In the genomic region with DNA sequence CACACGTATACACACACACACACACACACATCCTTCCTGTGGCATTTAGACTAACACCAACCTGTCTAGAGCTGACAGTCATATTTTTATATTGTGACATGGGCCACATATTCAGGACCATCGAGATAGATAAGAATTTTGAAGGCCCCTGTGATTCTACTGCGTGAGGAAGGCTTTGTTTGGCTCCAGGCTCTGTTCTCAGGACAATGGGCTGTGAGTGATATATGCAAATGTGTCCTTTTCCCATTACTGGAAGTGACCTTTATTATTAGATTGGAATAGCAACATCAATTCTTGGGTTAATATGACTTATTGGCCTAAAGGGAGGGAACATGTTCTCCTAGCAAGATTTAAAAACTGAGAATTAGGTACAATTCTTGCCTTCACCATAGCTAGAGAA, we compare ENCODE assay signal across 18 cellular contexts.
"Had no signal": no experiment of that assay in that cellular context is flagged by ENCODE, and none has a peak within 500 bp of the region (broad histone marks: within the 10 kb centered on the region; RNA-seq: fewer than 3 reads in every experiment).

No MANE protein-coding gene starts in this region.

- H3K9me3 Mint-ChIP-seq: dendritic cell treated with granulocyte-macrophage colony-stimulating factor and Interleukin-4, amounts not matched to agents 40 ng/mL and 50 ng/mL, for 4 days; endodermal cell; memory B cell; mesothelial cell of epicardium; nephron; stimulated activated effector memory CD8-positive, alpha-beta T cell treated with anti-CD3 and anti-CD28 coated beads, Interleukin-12 subunit alpha, Interleukin-12 subunit beta, amount 100 ng/mL, for 72 hours had no signal

- ATAC-seq: heart left ventricle; left lung; lower lobe of right lung; psoas muscle; right lobe of liver; stimulated activated effector memory CD8-positive, alpha-beta T cell treated with anti-CD3 and anti-CD28 coated beads, Interleukin-12 subunit alpha, Interleukin-12 subunit beta, amount 100 ng/mL, for 72 hours; stimulated activated naive CD8-positive, alpha-beta T cell treated with anti-CD3 and anti-CD28 coated beads, Interleukin-15, Interleukin-2, amounts not matched to agents 100 U/mL and 50 U/mL, for 24 hours had no signal

- H3K4me1 Mint-ChIP-seq: endodermal cell had no signal

- DNase-seq: endodermal cell; erythroblast; heart left ventricle; islet precursor cell; left lung; lower lobe of right lung; psoas muscle; retina; right lobe of liver; stimulated activated CD4-positive, alpha-beta T cell treated with anti-CD3 and anti-CD28 coated beads, Interleukin-4, amount 100 ng/mL, for 1 hour; stimulated activated CD8-positive, alpha-beta memory T cell treated with anti-CD3 and anti-CD28 coated beads, Interleukin-4, amount 100 ng/mL, for 48 hours; stimulated activated naive CD8-positive, alpha-beta T cell treated with anti-CD3 and anti-CD28 coated beads, Interleukin-15, Interleukin-2, amounts not matched to agents 100 U/mL and 50 U/mL, for 24 hours; transverse colon had no signal

- H3K4me3 Mint-ChIP-seq: dendritic cell treated with granulocyte-macrophage colony-stimulating factor and Interleukin-4, amounts not matched to agents 40 ng/mL and 50 ng/mL, for 4 days; endodermal cell; memory B cell; mesothelial cell of epicardium; nephron; stimulated activated effector memory CD8-positive, alpha-beta T cell treated with anti-CD3 and anti-CD28 coated beads, Interleukin-12 subunit alpha, Interleukin-12 subunit beta, amount 100 ng/mL, for 72 hours had no signal

- H3K36me3 Mint-ChIP-seq: memory B cell; mesothelial cell of epicardium; stimulated activated effector memory CD8-positive, alpha-beta T cell treated with anti-CD3 and anti-CD28 coated beads, Interleukin-12 subunit alpha, Interleukin-12 subunit beta, amount 100 ng/mL, for 72 hours had no signal

- H3K27ac Mint-ChIP-seq: dendritic cell treated with granulocyte-macrophage colony-stimulating factor and Interleukin-4, amounts not matched to agents 40 ng/mL and 50 ng/mL, for 4 days; endodermal cell; memory B cell; mesothelial cell of epicardium; stimulated activated effector memory CD8-positive, alpha-beta T cell treated with anti-CD3 and anti-CD28 coated beads, Interleukin-12 subunit alpha, Interleukin-12 subunit beta, amount 100 ng/mL, for 72 hours had no signal
